Comparison of ENCODE assay signal across 8 cellular contexts in the genomic region with DNA sequence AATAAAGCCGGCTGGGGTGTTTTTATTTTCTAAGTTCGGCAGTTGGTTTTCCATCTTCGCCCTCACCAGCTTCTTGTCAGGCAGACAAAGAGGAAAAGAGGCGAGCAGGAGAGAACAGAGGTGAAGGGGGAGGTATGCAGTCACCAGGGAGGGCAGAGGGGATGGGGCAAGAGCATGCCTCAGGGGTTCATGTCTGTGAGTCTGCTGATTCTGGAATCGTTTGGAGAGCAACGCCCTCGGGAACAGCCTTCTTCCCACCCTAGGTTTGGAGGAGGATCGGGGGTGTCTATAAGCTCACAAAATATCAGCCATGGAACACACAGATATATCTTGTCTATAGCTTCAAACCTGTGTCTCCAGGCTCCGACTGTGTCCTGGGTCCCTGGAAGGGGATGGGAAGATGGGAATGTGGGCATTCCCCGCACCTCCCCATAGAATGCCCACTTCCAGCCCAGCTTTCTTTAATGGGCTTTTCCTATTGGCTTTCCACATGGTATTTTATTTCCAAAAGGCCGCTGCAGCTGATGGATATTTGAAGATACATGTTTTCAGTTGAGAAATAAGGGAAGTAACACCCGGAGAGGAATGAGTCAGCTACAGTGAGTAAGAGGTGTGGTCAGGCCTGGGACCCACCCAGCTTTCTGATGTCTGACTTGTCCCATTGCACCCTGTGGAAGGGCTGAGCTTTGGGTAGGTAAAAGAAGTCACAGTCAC.
DNase-seq lines count a peak whose midpoint lies in the region; ATAC-seq lines count a peak whose summit lies in the region.

No MANE protein-coding gene starts in this region.

- H3K9me3 Mint-ChIP-seq in activated CD4-positive, alpha-beta T cell treated with anti-CD3 and anti-CD28 coated beads for 36 hours (ENCODE audit: low read depth), result no peaks in the 10 kb centered on the region
- peaks cover 4% of the 10 kb centered on the region for H3K9me3 Mint-ChIP-seq in activated CD4-positive, alpha-beta T cell treated with anti-CD3 and anti-CD28 coated beads, Interleukin-2, amount 10 ng/mL, durations not matched to agents 7 days and 5 days

- CTCF ChIA-PET in activated CD4-positive, alpha-beta T cell treated with anti-CD3 and anti-CD28 coated beads for 36 hours (lab: Charles Lee), result interaction anchor here (0.7 to 1.2 kb wide), 2 partner anchors 13 to 45 kb away, joined by 4 to 5 read pairs; no protein-coding TSS in a partner anchor
- CTCF ChIA-PET in activated CD4-positive, alpha-beta T cell treated with anti-CD3 and anti-CD28 coated beads, Interleukin-2, amount 10 ng/mL, durations not matched to agents 7 days and 5 days (lab: Charles Lee), result interaction anchor here (0.6 kb wide), 1 partner anchor 1208 kb away, joined by 4 read pairs; no protein-coding TSS in a partner anchor

- no peaks in the 10 kb centered on the region for H3K4me1 Mint-ChIP-seq in activated CD4-positive, alpha-beta T cell treated with anti-CD3 and anti-CD28 coated beads for 36 hours
- peaks cover 7% of the 10 kb centered on the region for H3K4me1 Mint-ChIP-seq in activated CD4-positive, alpha-beta T cell treated with anti-CD3 and anti-CD28 coated beads, Interleukin-2, amount 10 ng/mL, durations not matched to agents 7 days and 5 days

- POLR2A ChIA-PET in activated CD4-positive, alpha-beta T cell treated with anti-CD3 and anti-CD28 coated beads for 36 hours (lab: Charles Lee), result no interaction called here
- POLR2A ChIA-PET in activated CD4-positive, alpha-beta T cell treated with anti-CD3 and anti-CD28 coated beads, Interleukin-2, amount 10 ng/mL, durations not matched to agents 7 days and 5 days (lab: Charles Lee), result no interaction called here

- intact Hi-C loops in activated CD4-positive, alpha-beta T cell treated with anti-CD3 and anti-CD28 coated beads for 36 hours (cut with DNase I, micrococcal nuclease), result no loop called here

- ATAC-seq in activated CD4-positive, alpha-beta T cell treated with anti-CD3 and anti-CD28 coated beads for 36 hours, result peak; percentile 87

- H3K27me3 Mint-ChIP-seq in activated CD4-positive, alpha-beta T cell treated with anti-CD3 and anti-CD28 coated beads for 36 hours, result peaks cover 19% of the 10 kb centered on the region
- H3K27me3 Mint-ChIP-seq in activated CD4-positive, alpha-beta T cell treated with anti-CD3 and anti-CD28 coated beads, Interleukin-2, amount 10 ng/mL, durations not matched to agents 7 days and 5 days, result peaks cover 3% of the 10 kb centered on the region

- H3K27ac Mint-ChIP-seq in activated CD4-positive, alpha-beta T cell treated with anti-CD3 and anti-CD28 coated beads for 36 hours, result no peak overlapping the region
- H3K27ac Mint-ChIP-seq in activated CD4-positive, alpha-beta T cell treated with anti-CD3 and anti-CD28 coated beads, Interleukin-2, amount 10 ng/mL, durations not matched to agents 7 days and 5 days, result no peak overlapping the region

- no peaks in the 10 kb centered on the region for H3K36me3 Mint-ChIP-seq in activated CD4-positive, alpha-beta T cell treated with anti-CD3 and anti-CD28 coated beads for 36 hours (ENCODE audit: low read depth)
- H3K36me3 Mint-ChIP-seq in activated CD4-positive, alpha-beta T cell treated with anti-CD3 and anti-CD28 coated beads, Interleukin-2, amount 10 ng/mL, durations not matched to agents 7 days and 5 days (ENCODE audit: low read depth), result no peaks in the 10 kb centered on the region

- peak; percentile 49 for DNase-seq in activated CD4-positive, alpha-beta T cell treated with anti-CD3 and anti-CD28 coated beads for 36 hours
- no peak for DNase-seq in activated CD4-positive, alpha-beta T cell treated with anti-CD3 and anti-CD28 coated beads, Interleukin-2, amount 10 ng/mL, durations not matched to agents 7 days and 5 days
- DNase-seq in SIG-M5 treated with dmso at 0.1 percent for 504 hours (lab: John Stamatoyannopoulos, UW; ENCODE audit: unreplicated experiment) (peak; percentile 84), fibroblast of peridontal ligament (ENCODE audit: extremely low read depth) (peak; percentile 81), inferior parietal cortex (ENCODE audit: extremely low spot score) (no peak), cerebellar cortex (ENCODE audit: low spot score) (no peak)
- DNase-seq in stimulated activated CD8-positive, alpha-beta memory T cell treated with anti-CD3 and anti-CD28 coated beads, Interleukin-4, amount 100 ng/mL, for 48 hours, result peak; percentile 47
- DNase-seq in central memory CD4-positive, alpha-beta T cell, result no peak

- no peak overlapping the region for H3K4me3 Mint-ChIP-seq in activated CD4-positive, alpha-beta T cell treated with anti-CD3 and anti-CD28 coated beads for 36 hours
- no peak overlapping the region for H3K4me3 Mint-ChIP-seq in activated CD4-positive, alpha-beta T cell treated with anti-CD3 and anti-CD28 coated beads, Interleukin-2, amount 10 ng/mL, durations not matched to agents 7 days and 5 days

Comparison
In these comparisons a context has a peak if more than half of its experiments do, and no peak if none do; other contexts are left out.
1. DNase-seq: peak in activated CD4-positive, alpha-beta T cell treated with anti-CD3 and anti-CD28 coated beads for 36 hours (single experiment), SIG-M5 treated with dmso at 0.1 percent for 504 hours (single experiment), fibroblast of peridontal ligament (single experiment) and stimulated activated CD8-positive, alpha-beta memory T cell treated with anti-CD3 and anti-CD28 coated beads, Interleukin-4, amount 100 ng/mL, for 48 hours (single experiment); none in activated CD4-positive, alpha-beta T cell treated with anti-CD3 and anti-CD28 coated beads, Interleukin-2, amount 10 ng/mL, durations not matched to agents 7 days and 5 days (single experiment), inferior parietal cortex (single experiment), central memory CD4-positive, alpha-beta T cell (single experiment) and cerebellar cortex (single experiment).